In the genomic region with DNA sequence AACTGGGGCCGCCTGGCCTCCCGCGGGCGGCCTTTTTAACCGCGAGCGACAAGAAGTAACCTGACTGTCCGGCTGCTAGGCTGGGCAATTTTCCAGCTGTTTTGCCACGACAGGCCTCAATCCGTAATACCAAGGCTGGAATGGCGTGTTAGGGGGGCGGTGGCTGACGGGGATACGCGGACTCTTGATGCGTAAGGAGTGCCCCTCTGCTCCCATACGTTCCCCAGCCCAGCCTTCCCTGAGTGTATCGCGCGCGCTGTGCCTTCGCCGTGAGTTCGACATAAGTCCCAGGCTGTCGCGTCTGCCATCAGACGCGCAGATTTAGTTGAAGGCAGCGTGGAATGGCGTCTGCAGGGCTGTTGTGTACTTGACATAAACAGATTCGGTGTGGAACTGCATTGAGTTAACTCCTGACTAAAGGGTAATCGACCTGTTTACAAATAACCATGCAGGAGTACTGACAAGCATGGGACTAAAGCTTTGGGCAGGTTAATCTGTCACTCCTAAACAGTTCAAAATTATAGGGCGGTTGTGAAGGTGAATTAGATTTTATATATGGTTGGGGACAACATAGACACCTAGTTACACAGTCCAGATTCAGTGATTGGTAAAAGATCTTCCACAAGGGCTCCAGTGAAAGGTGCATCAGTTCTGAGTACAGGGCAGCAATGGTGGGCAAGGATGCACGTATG, we compare ENCODE assay signal across 8 cellular contexts. TPM values are rescaled to one million over a fixed set of nuclear protein-coding genes. Genes with fewer than 3 reads are reported as not detected.
DNase-seq lines count a peak whose midpoint lies in the region; ATAC-seq, FAIRE-seq and TF ChIP-seq lines count a peak whose summit lies in the region.

No MANE protein-coding gene starts in this region.

- no peak for TF ChIP-seq CTCF in GM13976 (IDR thresholded peaks at IDR 0.05; ENCODE audit: borderline replicate concordance, control extremely low read depth, extremely low read depth, insufficient read depth, missing control alignments)
- TF ChIP-seq CTCF in OCI-LY1 (IDR thresholded peaks at IDR 0.05; ENCODE audit: low read length), result no peak
- no peak for TF ChIP-seq CTCF in omental fat pad (IDR thresholded peaks at IDR 0.05)

- FAIRE-seq in frontal cortex (lab: Jason Lieb, UNC), result no peak

- no peaks in the 10 kb centered on the region for H3K9me2 ChIP-seq in OCI-LY1 (ENCODE audit: low read depth, low read length)

- in situ Hi-C loops in GM13976 (cut with MboI; ENCODE audit: low sequenced_read_pairs, unreplicated experiment), result no loop called here

- no peaks in the 10 kb centered on the region for H3F3A ChIP-seq in OCI-LY1 (ENCODE audit: insufficient read depth, low read length)

- H4K20me1 ChIP-seq in OCI-LY1 (ENCODE audit: insufficient read depth, low read length), result no peaks in the 10 kb centered on the region

- H3K9ac ChIP-seq in OCI-LY1 (ENCODE audit: low read length), result peak overlapping the region; percentile 99

- peak overlapping the region; percentile 97 for H3K4me3 ChIP-seq in OCI-LY1 (ENCODE audit: low read depth, low read length, poor library complexity, severe bottlenecking)

- peak overlapping the region; percentile 89 for H3K4me2 ChIP-seq in OCI-LY1 (ENCODE audit: low read length)

- peak overlapping the region; percentile 91 for H3K27ac ChIP-seq in OCI-LY1 (ENCODE audit: low read depth, low read length, poor library complexity, severe bottlenecking)

- no peaks in the 10 kb centered on the region for H3K27me3 ChIP-seq in OCI-LY1 (ENCODE audit: insufficient read depth, low read length)

- peaks cover 20% of the 10 kb centered on the region for H3K36me3 ChIP-seq in OCI-LY1 (ENCODE audit: insufficient read depth, low read length)

- H2AFZ ChIP-seq in OCI-LY1 (ENCODE audit: low read length), result no peak overlapping the region

- peak; percentile 44 for DNase-seq in GM13976 (ENCODE audit: low spot score)
- peak; percentile 22 for DNase-seq in activated gamma-delta T cell treated with anti-CD3 and anti-CD28 coated beads, Interleukin-2, amount 50 U/mL, for 16 hours (ENCODE audit: low read depth)
- peak; percentile 34 to 39 for DNase-seq in frontal cortex (ENCODE audit: low spot score in 2 of 2)
- DNase-seq in omental fat pad (ENCODE audit: low spot score), result no peak
- DNase-seq in NCI-H128 (lab: John Stamatoyannopoulos, UW; ENCODE audit: unreplicated experiment), result no peak

- no peaks in the 10 kb centered on the region for H3K79me2 ChIP-seq in OCI-LY1 (ENCODE audit: insufficient read depth, low read length)

- no peaks in the 10 kb centered on the region for H3K9me3 ChIP-seq in OCI-LY1 (ENCODE audit: low read length)

- H3K4me1 ChIP-seq in OCI-LY1 (ENCODE audit: insufficient read depth, low read length, severe bottlenecking), result peaks cover 22% of the 10 kb centered on the region

- ATAC-seq in HG03066 (IDR thresholded peaks at IDR 0.05; ENCODE audit: low read depth, unreplicated experiment) (peak; percentile 15), omental fat pad (ENCODE audit: low FRiP score) (peak; percentile 7), HG03469 (IDR thresholded peaks at IDR 0.05; ENCODE audit: unreplicated experiment) (no peak)

RNA-seq across cellular contexts. Expression of a gene that starts 16.6 kb away (rescaled TPM):
- total RNA-seq in frontal cortex (3.7 TPM), omental fat pad (10 to 100 TPM; 14.6 to 54.4 (median 30.4) TPM)

Comparison
In these comparisons a context has a peak if more than half of its experiments do, and no peak if none do; other contexts are left out.
1. DNase-seq: peak in GM13976 (single experiment), activated gamma-delta T cell treated with anti-CD3 and anti-CD28 coated beads, Interleukin-2, amount 50 U/mL, for 16 hours (single experiment) and frontal cortex (2 of 2); none in omental fat pad (single experiment) and NCI-H128 (single experiment).